In the genomic region with DNA sequence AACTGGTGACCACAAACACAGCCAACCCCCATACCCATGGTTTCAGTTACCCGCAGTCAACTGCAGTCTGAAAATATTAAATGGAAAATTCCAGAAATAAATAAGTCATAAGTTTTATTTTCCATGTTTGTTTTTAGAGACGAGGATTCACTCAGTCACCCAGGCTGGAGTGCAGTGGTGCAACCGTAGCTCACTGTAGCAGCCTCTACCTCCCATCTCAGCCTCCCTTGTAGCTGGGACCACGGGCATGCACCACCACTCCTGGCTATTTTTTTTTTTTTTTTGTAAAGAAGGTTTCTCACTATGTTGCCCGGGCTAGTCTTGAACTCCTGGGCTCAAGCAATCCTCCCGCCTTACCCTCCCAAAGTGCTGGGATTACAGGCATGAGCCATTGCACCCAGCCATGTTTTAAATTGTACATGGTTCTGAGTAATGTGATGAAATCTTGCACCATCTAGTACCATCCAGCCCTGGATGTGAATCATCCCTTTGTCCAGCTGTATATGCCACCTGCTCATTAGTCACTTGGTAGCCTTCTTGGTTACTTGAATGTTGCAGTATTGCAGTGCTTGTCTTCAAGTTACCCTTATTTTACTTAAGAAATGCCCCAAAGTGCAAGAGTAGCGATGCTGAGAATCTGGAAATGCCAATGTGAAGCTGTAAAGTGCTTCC, we compare ENCODE assay signal across 1 cellular context.
TF ChIP-seq lines count a peak whose summit lies in the region.

No MANE protein-coding gene starts in this region.

TF ChIP-seq in GM23338, 12 proteins besides CTCF, POLR2A, EP300 and RAD21 (continued from another document):
- TF ChIP-seq, protein P1, sequence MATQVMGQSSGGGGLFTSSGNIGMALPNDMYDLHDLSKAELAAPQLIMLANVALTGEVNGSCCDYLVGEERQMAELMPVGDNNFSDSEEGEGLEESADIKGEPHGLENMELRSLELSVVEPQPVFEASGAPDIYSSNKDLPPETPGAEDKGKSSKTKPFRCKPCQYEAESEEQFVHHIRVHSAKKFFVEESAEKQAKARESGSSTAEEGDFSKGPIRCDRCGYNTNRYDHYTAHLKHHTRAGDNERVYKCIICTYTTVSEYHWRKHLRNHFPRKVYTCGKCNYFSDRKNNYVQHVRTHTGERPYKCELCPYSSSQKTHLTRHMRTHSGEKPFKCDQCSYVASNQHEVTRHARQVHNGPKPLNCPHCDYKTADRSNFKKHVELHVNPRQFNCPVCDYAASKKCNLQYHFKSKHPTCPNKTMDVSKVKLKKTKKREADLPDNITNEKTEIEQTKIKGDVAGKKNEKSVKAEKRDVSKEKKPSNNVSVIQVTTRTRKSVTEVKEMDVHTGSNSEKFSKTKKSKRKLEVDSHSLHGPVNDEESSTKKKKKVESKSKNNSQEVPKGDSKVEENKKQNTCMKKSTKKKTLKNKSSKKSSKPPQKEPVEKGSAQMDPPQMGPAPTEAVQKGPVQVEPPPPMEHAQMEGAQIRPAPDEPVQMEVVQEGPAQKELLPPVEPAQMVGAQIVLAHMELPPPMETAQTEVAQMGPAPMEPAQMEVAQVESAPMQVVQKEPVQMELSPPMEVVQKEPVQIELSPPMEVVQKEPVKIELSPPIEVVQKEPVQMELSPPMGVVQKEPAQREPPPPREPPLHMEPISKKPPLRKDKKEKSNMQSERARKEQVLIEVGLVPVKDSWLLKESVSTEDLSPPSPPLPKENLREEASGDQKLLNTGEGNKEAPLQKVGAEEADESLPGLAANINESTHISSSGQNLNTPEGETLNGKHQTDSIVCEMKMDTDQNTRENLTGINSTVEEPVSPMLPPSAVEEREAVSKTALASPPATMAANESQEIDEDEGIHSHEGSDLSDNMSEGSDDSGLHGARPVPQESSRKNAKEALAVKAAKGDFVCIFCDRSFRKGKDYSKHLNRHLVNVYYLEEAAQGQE (IDR thresholded peaks at IDR 0.05; ENCODE audit: unreplicated experiment) = no peak
